ENCODE assay signal across 1 cellular context in genomic region chr6:149941583-149942460, GRCh38.
A peak's percentile ranks its signal among the peaks of the same experiment; 100 is the strongest.
TF ChIP-seq lines count a peak whose summit lies in the region.

Gene ULBP2, plus strand, starts transcription at chr6:149942014. Its CDS starts 59 bp downstream, at chr6:149942073.

TF ChIP-seq in GM12878, 131 proteins besides CTCF, POLR2A, EP300 and RAD21 (continued from another document):
- TF ChIP-seq PKNOX1 (IDR thresholded peaks at IDR 0.05) (peak; percentile 81), IKZF1 (conservative IDR thresholded peaks at IDR 0.05) (peak; percentile 39; the same call in 1 of the 2 replicates), SUZ12 (IDR thresholded peaks at IDR 0.05; ENCODE audit: unreplicated experiment) (peak; percentile 63), NR2C1 (IDR thresholded peaks at IDR 0.05) (0 out of 2 replicates have a peak, but pooled peaks have one; percentile 14), NKRF (conservative IDR thresholded peaks at IDR 0.05) (0 out of 2 replicates have a peak, but pooled peaks have one; percentile 38), HSF1 (IDR thresholded peaks at IDR 0.05; ENCODE audit: low read depth, low read length) (no peak), PRDM15 (CRISPR knock-in tag; IDR thresholded peaks at IDR 0.05) (no peak), SREBF1 (IDR thresholded peaks at IDR 0.05; ENCODE audit: low read length) (no peak), CREB1 (IDR thresholded peaks at IDR 0.05; ENCODE audit: low read depth) (peak; percentile 79), DPF2 (IDR thresholded peaks at IDR 0.05) (0 out of 2 replicates have a peak, but pooled peaks have one; percentile 36), SP1 (IDR thresholded peaks at IDR 0.05; ENCODE audit: low read depth, low read length) (peak; percentile 38)
